In the genomic region with DNA sequence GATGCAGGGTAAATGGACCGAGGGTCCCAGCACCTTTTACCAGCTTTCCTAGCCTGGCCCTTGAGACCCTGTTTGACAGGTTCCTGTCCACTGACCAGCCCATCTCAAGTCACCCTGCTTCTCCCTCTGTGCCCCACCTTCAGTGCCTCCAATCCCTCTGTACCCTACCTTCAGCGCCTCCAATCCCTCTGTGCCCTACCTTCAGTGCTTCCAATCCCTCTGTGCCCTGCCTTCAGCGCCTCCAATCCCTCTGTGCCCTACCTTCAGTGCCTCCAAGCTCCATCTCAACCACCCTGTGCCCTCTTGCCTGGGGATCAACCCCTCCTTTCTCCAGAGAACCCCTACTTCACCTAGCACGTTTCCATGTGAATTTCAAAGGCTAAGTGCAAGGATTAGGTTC, we compare ENCODE assay signal across 23 cellular contexts. TPM values are rescaled to one million over a fixed set of nuclear protein-coding genes. Genes with fewer than 3 reads are reported as not detected.
DNase-seq lines count a peak whose midpoint lies in the region; ATAC-seq, FAIRE-seq and TF ChIP-seq lines count a peak whose summit lies in the region.
"Had no signal": no experiment of that assay in that cellular context is flagged by ENCODE, and none has a peak within 500 bp of the region (broad histone marks: within the 10 kb centered on the region; RNA-seq: fewer than 3 reads in every experiment).

No MANE protein-coding gene starts in this region.

- peaks cover 7% of the 10 kb centered on the region for H3K9me3 ChIP-seq in WERI-Rb-1 (ENCODE audit: severe bottlenecking)
- H3K9me3 ChIP-seq: MG63, SJSA1 had no signal

- intact Hi-C loops in dendritic cell treated with granulocyte-macrophage colony-stimulating factor and Interleukin-4, amounts not matched to agents 40 ng/mL and 50 ng/mL, for 4 days (cut with micrococcal nuclease), result no loop called here
- intact Hi-C loops in CD14-positive monocyte (cut with micrococcal nuclease), result no loop called here

- peaks cover 30% of the 10 kb centered on the region for H3K27me3 Mint-ChIP-seq in dendritic cell treated with granulocyte-macrophage colony-stimulating factor and Interleukin-4, amounts not matched to agents 40 ng/mL and 50 ng/mL, for 4 days
- H3K27me3 Mint-ChIP-seq in naive B cell, result no peaks in the 10 kb centered on the region
- H3K27me3 Mint-ChIP-seq in CD14-positive monocyte (ENCODE audit: low read depth in 3 of 3), result peaks cover 59 to 69% (median 64%) of the 10 kb centered on the region in 3 donors

- no peak overlapping the region for H3K27ac ChIP-seq in WERI-Rb-1
- H3K27ac ChIP-seq: PC-9, SJSA1 had no signal

- no peak overlapping the region for H3K4me3 ChIP-seq in WERI-Rb-1 (ENCODE audit: low read depth, low read length)
- H3K4me3 ChIP-seq: MG63, PC-9, SJSA1 had no signal

- no peaks in the 10 kb centered on the region for H3K36me3 ChIP-seq in WERI-Rb-1
- H3K36me3 ChIP-seq: MG63, SJSA1 had no signal

- ATAC-seq in naive B cell (ENCODE audit: low read depth in 2 of 2), result no peak
- ATAC-seq: CD8-positive, alpha-beta T cell; HCT116; Right ventricle myocardium inferior had no signal

- H3K4me3 Mint-ChIP-seq in dendritic cell treated with granulocyte-macrophage colony-stimulating factor and Interleukin-4, amounts not matched to agents 40 ng/mL and 50 ng/mL, for 4 days, result no peak overlapping the region
- no peak overlapping the region for H3K4me3 Mint-ChIP-seq in naive B cell
- peak overlapping the region in 1 of 2 donors; percentile 80 for H3K4me3 Mint-ChIP-seq in CD14-positive monocyte
- H3K4me3 Mint-ChIP-seq: CD8-positive, alpha-beta T cell had no signal

- H3K9me3 Mint-ChIP-seq in dendritic cell treated with granulocyte-macrophage colony-stimulating factor and Interleukin-4, amounts not matched to agents 40 ng/mL and 50 ng/mL, for 4 days, result peaks cover 12% of the 10 kb centered on the region
- no peaks in the 10 kb centered on the region for H3K9me3 Mint-ChIP-seq in naive B cell
- peaks cover 3 to 16% (median 10%) of the 10 kb centered on the region in 7 donors for H3K9me3 Mint-ChIP-seq in CD14-positive monocyte

- no peak for TF ChIP-seq CTCF in CD14-positive monocyte (IDR thresholded peaks at IDR 0.05)
- no peak for TF ChIP-seq CTCF in WERI-Rb-1 (IDR thresholded peaks at IDR 0.05; ENCODE audit: low read depth, low read length)

- H3K27me3 ChIP-seq in WERI-Rb-1 (ENCODE audit: insufficient read depth, low read depth, severe bottlenecking), result no peaks in the 10 kb centered on the region
- H3K27me3 ChIP-seq: MG63, SJSA1 had no signal

- no peak for DNase-seq in HTR-8/SVneo (ENCODE audit: insufficient read length, low spot score)
- DNase-seq in naive B cell, result no peak
- DNase-seq in urothelium cell line (ENCODE audit: low spot score), result no peak
- DNase-seq in GM19239 (ENCODE audit: insufficient read length, low spot score), result no peak
- DNase-seq in CD14-positive monocyte (ENCODE audit: low spot score), result no peak
- DNase-seq in WERI-Rb-1, result no peak
- DNase-seq: C1 segment of cervical spinal cord; Calu3; CD8-positive, alpha-beta T cell; DMS79 treated with DMSO at 0.1 percent for 48 hours; GF-D8; KBM-7; MG63; NCI-H1105 treated with DMSO at 0.1 percent for 48 hours; NCI-H146; NCI-H2029; NCI-H526 treated with DMSO at 0.1 percent for 48 hours; PC-9 had no signal

- peaks cover 81% of the 10 kb centered on the region for H3K4me1 Mint-ChIP-seq in dendritic cell treated with granulocyte-macrophage colony-stimulating factor and Interleukin-4, amounts not matched to agents 40 ng/mL and 50 ng/mL, for 4 days (ENCODE audit: low read depth)
- H3K4me1 Mint-ChIP-seq in naive B cell (peaks cover 63 to 86% (median 80%) of the 10 kb centered on the region in 3 donors), CD14-positive monocyte (peaks cover 63% of the 10 kb centered on the region)

- peak; percentile 88 for FAIRE-seq in HTR-8/SVneo (lab: Jason Lieb, UNC)
- peak; percentile 69 for FAIRE-seq in urothelium cell line (lab: Jason Lieb, UNC)
- FAIRE-seq in GM19239 (lab: Jason Lieb, UNC), result no peak
- FAIRE-seq: GM12891 had no signal

- H3K36me3 Mint-ChIP-seq in dendritic cell treated with granulocyte-macrophage colony-stimulating factor and Interleukin-4, amounts not matched to agents 40 ng/mL and 50 ng/mL, for 4 days (ENCODE audit: low read depth), result peaks cover 8% of the 10 kb centered on the region
- H3K36me3 Mint-ChIP-seq in naive B cell, result no peaks in the 10 kb centered on the region
- H3K36me3 Mint-ChIP-seq in CD14-positive monocyte, result peaks cover 14 to 30% of the 10 kb centered on the region in 2 donors
- H3K36me3 Mint-ChIP-seq: CD8-positive, alpha-beta T cell had no signal

- peak overlapping the region; percentile 46 for H3K27ac Mint-ChIP-seq in dendritic cell treated with granulocyte-macrophage colony-stimulating factor and Interleukin-4, amounts not matched to agents 40 ng/mL and 50 ng/mL, for 4 days
- peak overlapping the region in 4 of 6 donors; percentile 57 to 84 (median 68) for H3K27ac Mint-ChIP-seq in naive B cell
- H3K27ac Mint-ChIP-seq in CD14-positive monocyte, result no peak overlapping the region
- H3K27ac Mint-ChIP-seq: CD8-positive, alpha-beta T cell had no signal

RNA-seq across cellular contexts. Expression of gene ZFP36L1, which starts 54.3 kb away (rescaled TPM):
- 100 to 1,000 TPM in 5 of 6 donors, 10 to 100 TPM in 1; 99.2 to 447 (median 302) TPM for polyA plus RNA-seq in naive B cell (ENCODE audit: low read depth in 6 of 6)
- 100 to 1,000 TPM; 151 to 185 TPM for polyA plus RNA-seq in CD14-positive monocyte

Comparison
In these comparisons a context has a peak if more than half of its experiments do, and no peak if none do; other contexts are left out.
1. H3K27ac Mint-ChIP-seq: peak in dendritic cell treated with granulocyte-macrophage colony-stimulating factor and Interleukin-4, amounts not matched to agents 40 ng/mL and 50 ng/mL, for 4 days (single experiment) and naive B cell (4 of 6); none in CD14-positive monocyte (0 of 7).